In genomic region chr4:139301143-139301820, GRCh38 we compare ENCODE assay signal across 8 cellular contexts. TPM values are rescaled to one million over a fixed set of nuclear protein-coding genes. Genes with fewer than 3 reads are reported as not detected.
A peak's percentile ranks its signal among the peaks of the same experiment; 100 is the strongest.
DNase-seq lines count a peak whose midpoint lies in the region; ATAC-seq, FAIRE-seq and TF ChIP-seq lines count a peak whose summit lies in the region.

NAA15 (plus strand) TSS chr4:139301505; CDS start chr4:139301778, 273 bp downstream.

- peak; percentile 97 for FAIRE-seq in GM12891 (lab: Jason Lieb, UNC)

- H3K4me1 Mint-ChIP-seq in T-cell (peaks cover 52 to 62% (median 61%) of the 10 kb centered on the region in 3 donors), type B pancreatic cell (ENCODE audit: unreplicated experiment) (peaks cover 16% of the 10 kb centered on the region)

- no peak for TF ChIP-seq CTCF in type B pancreatic cell (conservative IDR thresholded peaks at IDR 0.05)

- peak; percentile 69 for TF ChIP-seq POLR2A in GM12891 (IDR thresholded peaks at IDR 0.05; ENCODE audit: low read depth, low read length)

- peak within 1 kb of the TSS; percentile 94 to 100 (median 100) for H3K4me3 Mint-ChIP-seq in T-cell
- peak within 1 kb of the TSS; percentile 100 for H3K4me3 Mint-ChIP-seq in type B pancreatic cell

- H3K27me3 Mint-ChIP-seq in T-cell = no peaks in the 10 kb centered on the region
- H3K27me3 Mint-ChIP-seq in type B pancreatic cell = no peaks in the 10 kb centered on the region

- H3K36me3 Mint-ChIP-seq in T-cell (peaks cover 12% of the 10 kb centered on the region), type B pancreatic cell (peaks cover 14% of the 10 kb centered on the region)

- intact Hi-C loops in cardiac septum (cut with DNase I) = loop anchor here (2.0 to 5.0 kb wide), 4 partner anchors 124 to 256 kb away; partner anchors contain the start of genes ELF2, RAB33B and SETD7

- peak within 1 kb of the TSS; percentile 83 for H3K27ac ChIP-seq in adipose tissue (ENCODE audit: low read depth, low read length)

- CTCF ChIA-PET in T-cell (lab: Charles Lee) = interaction anchor here (0.5 to 2.5 kb wide), 10 partner anchors 14 to 286 kb away, joined by 3 to 14 read pairs (median 3); partner anchors contain the start of gene NOCT (in 1 of the 2)

- peaks cover 0 to 5% (median 0%) of the 10 kb centered on the region in 3 donors for H3K9me3 Mint-ChIP-seq in T-cell
- no peaks in the 10 kb centered on the region for H3K9me3 Mint-ChIP-seq in type B pancreatic cell

- ATAC-seq in HG02840 (IDR thresholded peaks at IDR 0.05; ENCODE audit: low FRiP score, unreplicated experiment) = peak; percentile 88
- peak; percentile 91 to 93 (median 93) for ATAC-seq in T-cell (replicated peaks in 1 of 4)

- DNase-seq in GM12891 (ENCODE audit: insufficient read length, low spot score) (peak; percentile 78), NCI-H1436 treated with DMSO at 0.1 percent for 48 hours (lab: John Stamatoyannopoulos, UW) (peak; percentile 88), T-cell (peak; percentile 91 to 98 (median 97)), cardiac septum (ENCODE audit: low spot score) (peak; percentile 99), pons (ENCODE audit: low spot score) (peak; percentile 96), type B pancreatic cell (ENCODE audit: extremely low spot score, unreplicated experiment) (peak; percentile 98)

- POLR2A ChIA-PET in T-cell (lab: Charles Lee) = interaction anchor here (0.5 to 2.4 kb wide), 9 partner anchors 9 to 287 kb away, joined by 3 to 14 read pairs (median 5); partner anchors contain the start of gene ELF2 (in 1 of the 2)

- WGBS in adipose tissue, 3 donors = 0% methylated on average over 50 to 59 of the region's 59 CpGs

- H3K27ac Mint-ChIP-seq in T-cell (peak within 1 kb of the TSS; percentile 100), type B pancreatic cell (peak within 1 kb of the TSS; percentile 100)

TF ChIP-seq in GM12891, 5 proteins besides CTCF, POLR2A, EP300 and RAD21:
- TF ChIP-seq TAF1 (IDR thresholded peaks at IDR 0.05; ENCODE audit: low read depth, low read length) = peak; percentile 52; the same call in 1 of the 2 replicates
- TF ChIP-seq PAX5 (IDR thresholded peaks at IDR 0.05; ENCODE audit: insufficient read depth, low read length, severe bottlenecking) = peak; percentile 17
- TF ChIP-seq POU2F2 (IDR thresholded peaks at IDR 0.05; ENCODE audit: low read depth, low read length) = 0 out of 2 replicates have a peak, but pooled peaks have one; percentile 67
- TF ChIP-seq POLR2AphosphoS5 (IDR thresholded peaks at IDR 0.05; ENCODE audit: low read depth, low read length) = peak; percentile 85
- TF ChIP-seq SPI1 (IDR thresholded peaks at IDR 0.05; ENCODE audit: low read depth, low read length) = no peak
TF ChIP-seq in GM12891: peak in this region for 4.

RNA-seq across cellular contexts. Expression of gene NAA15, which starts in this region (rescaled TPM):
- polyA plus RNA-seq in GM12891 (2012; ENCODE audit: low read depth, missing spikeins) = 20.0 TPM
- total RNA-seq in T-cell (10 to 100 TPM; 45.1 to 64.0 (median 50.7) TPM), cardiac septum (37.9 TPM), type B pancreatic cell (ENCODE audit: low replicate concordance) (47.4 and 61.2 TPM in 2 replicates)
- 10 to 100 TPM in 1 of 3 donors, 1 to 10 TPM in 2; 3.8 to 12.1 (median 6.4) TPM for polyA plus RNA-seq in adipose tissue

Comparison
In these comparisons a context has a peak if more than half of its experiments do, and no peak if none do; other contexts are left out.
1. Peak in every context shown above with its lines: DNase-seq, ATAC-seq and H3K27ac ChIP-seq.